21 cellular contexts compared by ENCODE assay signal in genomic region chr2:164617466-164617865, GRCh38. TPM values are rescaled to one million over a fixed set of nuclear protein-coding genes. Genes with fewer than 3 reads are reported as not detected.
A peak's percentile ranks its signal among the peaks of the same experiment; 100 is the strongest.
DNase-seq lines count a peak whose midpoint lies in the region; ATAC-seq, FAIRE-seq and TF ChIP-seq lines count a peak whose summit lies in the region.
"Had no signal": no experiment of that assay in that cellular context is flagged by ENCODE, and none has a peak within 500 bp of the region (broad histone marks: within the 10 kb centered on the region; RNA-seq: fewer than 3 reads in every experiment).

No MANE protein-coding gene starts in this region.

- no peaks in the 10 kb centered on the region for H3K36me3 Mint-ChIP-seq in HFFc6 (ENCODE audit: low read depth)
- no peaks in the 10 kb centered on the region for H3K36me3 Mint-ChIP-seq in astrocyte (ENCODE audit: low read depth, unreplicated experiment)
- H3K36me3 Mint-ChIP-seq in stimulated activated naive B cell treated with anti-CD40 and anti-IgM and Interleukin-4, amounts not matched to agents 10 μg/mL and 1 μg/mL and 100 μg/mL, for 72 hours = peaks cover 0 to 2% of the 10 kb centered on the region in 2 donors
- H3K36me3 Mint-ChIP-seq: CD4-positive, alpha-beta memory T cell had no signal

- no peak for ATAC-seq in stimulated activated naive B cell treated with anti-CD40 and anti-IgM and Interleukin-4, amounts not matched to agents 10 μg/mL and 1 μg/mL and 100 μg/mL, for 72 hours (replicated peaks)
- ATAC-seq: psoas muscle had no signal

- H3K27me3 Mint-ChIP-seq in HFFc6 (ENCODE audit: insufficient read depth) (peaks cover 18% of the 10 kb centered on the region), astrocyte (ENCODE audit: low read depth, unreplicated experiment) (no peaks in the 10 kb centered on the region)
- H3K27me3 Mint-ChIP-seq in stimulated activated naive B cell treated with anti-CD40 and anti-IgM and Interleukin-4, amounts not matched to agents 10 μg/mL and 1 μg/mL and 100 μg/mL, for 72 hours = peaks cover 28 to 33% of the 10 kb centered on the region in 2 donors

- H3K36me3 ChIP-seq in astrocyte (ENCODE audit: insufficient read depth, low read length) (no peaks in the 10 kb centered on the region), spleen (no peaks in the 10 kb centered on the region)
- H3K36me3 ChIP-seq: left ventricle myocardium inferior had no signal

- H3K4me3 ChIP-seq in astrocyte (ENCODE audit: insufficient read depth, low read depth, low read length) (no peak overlapping the region), spleen (no peak overlapping the region)
- H3K4me3 ChIP-seq: dorsolateral prefrontal cortex, left ventricle myocardium inferior, psoas muscle had no signal

- H3K27me3 ChIP-seq in astrocyte (ENCODE audit: insufficient read depth, low read length) = no peaks in the 10 kb centered on the region
- peaks cover 0 to 36% (median 15%) of the 10 kb centered on the region in 7 donors for H3K27me3 ChIP-seq in spleen (replicated peaks in 1 of 7)

- no peak for TF ChIP-seq POLR2A in spleen (IDR thresholded peaks at IDR 0.05)

- TF ChIP-seq CTCF in HFFc6 (IDR thresholded peaks at IDR 0.05) (no peak), astrocyte (IDR thresholded peaks at IDR 0.05; ENCODE audit: insufficient read depth, low read depth, low read length) (no peak), GM10266 (IDR thresholded peaks at IDR 0.05; ENCODE audit: control insufficient read depth, insufficient read depth, low read depth, missing control alignments) (no peak), spleen (IDR thresholded peaks at IDR 0.05 in 8 of 11, conservative IDR thresholded peaks at IDR 0.05 in 3 of 11) (no peak)

- H3K4me1 ChIP-seq in astrocyte (ENCODE audit: insufficient read depth, low read length) (peaks cover 6% of the 10 kb centered on the region), spleen (peaks cover 0 to 15% (median 9%) of the 10 kb centered on the region in 6 donors)
- H3K4me1 ChIP-seq: psoas muscle had no signal

- H3K9me3 Mint-ChIP-seq in HFFc6 (no peaks in the 10 kb centered on the region), astrocyte (ENCODE audit: unreplicated experiment) (no peaks in the 10 kb centered on the region)
- no peaks in the 10 kb centered on the region for H3K9me3 Mint-ChIP-seq in stimulated activated naive B cell treated with anti-CD40 and anti-IgM and Interleukin-4, amounts not matched to agents 10 μg/mL and 1 μg/mL and 100 μg/mL, for 72 hours
- H3K9me3 Mint-ChIP-seq: activated B cell treated with CpG ODN at 0.5 μM for 24 hours had no signal

- H3K27ac Mint-ChIP-seq in HFFc6 (no peak overlapping the region), astrocyte (ENCODE audit: unreplicated experiment) (peak overlapping the region; percentile 16)
- no peak overlapping the region for H3K27ac Mint-ChIP-seq in stimulated activated naive B cell treated with anti-CD40 and anti-IgM and Interleukin-4, amounts not matched to agents 10 μg/mL and 1 μg/mL and 100 μg/mL, for 72 hours
- H3K27ac Mint-ChIP-seq: activated B cell treated with CpG ODN at 0.5 μM for 24 hours; activated naive CD4-positive, alpha-beta T cell treated with anti-CD3 and anti-CD28 coated beads, Interleukin-2, amount 50 U/mL, for 72 hours; CD4-positive, alpha-beta memory T cell had no signal

- H3K9me3 ChIP-seq in astrocyte (ENCODE audit: insufficient read depth, low read depth, low read length) = no peaks in the 10 kb centered on the region
- no peaks in the 10 kb centered on the region for H3K9me3 ChIP-seq in spleen
- H3K9me3 ChIP-seq: left ventricle myocardium inferior, psoas muscle had no signal

- H3K27ac ChIP-seq in astrocyte (ENCODE audit: low read depth, low read length) (no peak overlapping the region), spleen (no peak overlapping the region)
- H3K27ac ChIP-seq: dorsolateral prefrontal cortex, left ventricle myocardium inferior, psoas muscle had no signal

- H3K4me1 Mint-ChIP-seq in HFFc6 (ENCODE audit: low read depth) (peaks cover 7% of the 10 kb centered on the region), astrocyte (ENCODE audit: low read depth, unreplicated experiment) (peaks cover 17% of the 10 kb centered on the region)
- peaks cover 3 to 5% of the 10 kb centered on the region in 2 donors for H3K4me1 Mint-ChIP-seq in stimulated activated naive B cell treated with anti-CD40 and anti-IgM and Interleukin-4, amounts not matched to agents 10 μg/mL and 1 μg/mL and 100 μg/mL, for 72 hours

- no peak overlapping the region for H2AFZ ChIP-seq in astrocyte (ENCODE audit: low read depth, low read length)

- no peaks in the 10 kb centered on the region for H4K20me1 ChIP-seq in astrocyte (ENCODE audit: insufficient read depth, low read length)

- intact Hi-C loops in spleen (cut with DNase I; ENCODE audit: low total_unique reads) = no loop called here

- DNase-seq in AG08395 (ENCODE audit: low spot score) = peak; percentile 45
- DNase-seq in HFFc6 = peak; percentile 40
- peak; percentile 58 for DNase-seq in astrocyte (ENCODE audit: low read depth)
- DNase-seq in glomerular visceral epithelial cell (ENCODE audit: extremely low spot score) = peak; percentile 47
- DNase-seq in GM10266 (ENCODE audit: extremely low spot score) = no peak
- DNase-seq in spleen = no peak
- DNase-seq in stimulated activated naive B cell treated with anti-CD40 and anti-IgM and Interleukin-4, amounts not matched to agents 10 μg/mL and 1 μg/mL and 100 μg/mL, for 72 hours = no peak
- DNase-seq in NCI-H2227 treated with DMSO at 0.1 percent for 48 hours (lab: John Stamatoyannopoulos, UW) = no peak
- DNase-seq: activated B cell treated with CpG ODN at 0.5 μM for 24 hours; activated CD8-positive, alpha-beta memory T cell treated with anti-CD3 and anti-CD28 coated beads for 24 hours; CD4-positive, alpha-beta memory T cell; dorsolateral prefrontal cortex; left ventricle myocardium inferior; NCI-H1417 treated with DMSO at 0.1 percent for 48 hours; NCI-H526 treated with DMSO at 0.1 percent for 48 hours; OCI-M1; psoas muscle; stimulated activated CD4-positive, alpha-beta T cell treated with anti-CD3 and anti-CD28 coated beads, Interleukin-12 subunit alpha, Interleukin-12 subunit beta, amount 100 ng/mL, for 4 hours; stimulated activated CD8-positive, alpha-beta memory T cell treated with anti-CD3 and anti-CD28 coated beads, Interleukin-4, amount 100 ng/mL, for 48 hours had no signal

- WGBS in spleen, 5 donors = 65 to 94% (median 73%) methylated on average over 2 of the region's 2 CpGs

- H3K79me2 ChIP-seq in astrocyte (ENCODE audit: insufficient read depth, low read length) = no peaks in the 10 kb centered on the region

- H3K4me3 Mint-ChIP-seq in HFFc6 = no peak overlapping the region
- H3K4me3 Mint-ChIP-seq in astrocyte (ENCODE audit: unreplicated experiment) = no peak overlapping the region
- H3K4me3 Mint-ChIP-seq in stimulated activated naive B cell treated with anti-CD40 and anti-IgM and Interleukin-4, amounts not matched to agents 10 μg/mL and 1 μg/mL and 100 μg/mL, for 72 hours = no peak overlapping the region
- H3K4me3 Mint-ChIP-seq: activated B cell treated with CpG ODN at 0.5 μM for 24 hours; CD4-positive, alpha-beta memory T cell had no signal

- FAIRE-seq in astrocyte (lab: Jason Lieb, UNC) = peak; percentile 81
- FAIRE-seq: urothelium cell line had no signal

- H3K9ac ChIP-seq in astrocyte (ENCODE audit: low read length) = no peak overlapping the region

- H3K4me2 ChIP-seq in astrocyte (ENCODE audit: low read length) = peak overlapping the region; percentile 35

RNA-seq across cellular contexts. Expression of gene GRB14, which starts 3.8 kb away (rescaled TPM):
- under 1 TPM in 1 of 6 experiments, not detected in 5; 0.19 TPM for total RNA-seq in HFFc6 (2021; fragmentation: NEBNext Ultra II Directional; extraction: Animal tissue kit (Norgen Biotek cat#: 25700))
- total RNA-seq in astrocyte (8.6 and 11.1 TPM in 2 replicates), spleen (1 to 10 TPM in 4 of 7 donors, under 1 TPM in 3; 0.28 to 3.6 (median 2.2) TPM)
- polyA plus RNA-seq in spleen = 1 to 10 TPM in 2 of 3 donors, under 1 TPM in 1; 0.44 to 6.7 (median 3.4) TPM
- total RNA-seq: activated B cell treated with CpG ODN at 0.5 μM for 24 hours; activated naive CD4-positive, alpha-beta T cell treated with anti-CD3 and anti-CD28 coated beads, Interleukin-2, amount 50 U/mL, for 72 hours; CD4-positive, alpha-beta memory T cell had no signal
- polyA plus RNA-seq: CD4-positive, alpha-beta memory T cell had no signal

Comparison
In these comparisons a context has a peak if more than half of its experiments do, and no peak if none do; other contexts are left out.
1. DNase-seq: peak in AG08395 (single experiment), HFFc6 (single experiment), astrocyte (single experiment) and glomerular visceral epithelial cell (single experiment); none in GM10266 (single experiment), spleen (single experiment), stimulated activated naive B cell treated with anti-CD40 and anti-IgM and Interleukin-4, amounts not matched to agents 10 μg/mL and 1 μg/mL and 100 μg/mL, for 72 hours (single experiment) and NCI-H2227 treated with DMSO at 0.1 percent for 48 hours (single experiment).